10 cellular contexts compared by ENCODE assay signal in the genomic region with DNA sequence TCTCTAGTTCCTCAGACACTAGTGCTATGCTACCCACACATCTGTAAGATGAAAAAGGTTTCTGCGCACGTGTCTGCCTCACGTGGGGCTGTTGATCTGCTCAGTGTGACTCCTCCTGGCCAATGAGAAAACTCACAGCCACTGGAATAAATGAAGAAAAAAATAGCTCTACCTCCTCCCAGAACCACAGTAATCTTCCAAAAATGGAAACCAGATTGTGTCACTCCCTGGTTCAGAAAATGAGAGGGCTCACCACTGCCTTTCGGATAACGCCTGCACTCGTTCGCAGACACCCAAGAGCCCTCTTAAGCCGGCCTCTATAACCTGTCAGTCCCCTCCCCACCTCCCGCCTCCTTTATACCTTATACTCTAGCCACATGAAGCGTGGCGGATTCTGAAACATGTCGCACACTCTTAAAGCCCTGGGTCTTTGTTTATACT. TPM values are rescaled to one million over a fixed set of nuclear protein-coding genes. Genes with fewer than 3 reads are reported as not detected.
DNase-seq lines count a peak whose midpoint lies in the region; ATAC-seq and TF ChIP-seq lines count a peak whose summit lies in the region.
"Had no signal": no experiment of that assay in that cellular context is flagged by ENCODE, and none has a peak within 500 bp of the region (broad histone marks: within the 10 kb centered on the region; RNA-seq: fewer than 3 reads in every experiment).

No MANE protein-coding gene starts in this region.

- H3K9me3 ChIP-seq in CD4-positive, alpha-beta T cell (ENCODE audit: control insufficient read depth, low read length) = no peaks in the 10 kb centered on the region
- no peaks in the 10 kb centered on the region for H3K9me3 ChIP-seq in smooth muscle cell (replicated peaks; ENCODE audit: low read depth)

- peaks cover 19% of the 10 kb centered on the region for H3K4me1 Mint-ChIP-seq in CD4-positive, alpha-beta T cell (ENCODE audit: low read depth)
- H3K4me1 Mint-ChIP-seq: B cell had no signal

- peaks cover 41% of the 10 kb centered on the region for H4K20me1 ChIP-seq in smooth muscle cell (ENCODE audit: low read depth)

- no peaks in the 10 kb centered on the region for H3K4me1 ChIP-seq in smooth muscle cell (ENCODE audit: low read depth)

- H3K27ac Mint-ChIP-seq in CD4-positive, alpha-beta T cell = no peak overlapping the region
- H3K27ac Mint-ChIP-seq: B cell had no signal

- in situ Hi-C loops in GM13976 (cut with MboI; ENCODE audit: low sequenced_read_pairs, unreplicated experiment) = no loop called here

- POLR2A ChIA-PET in CD4-positive, alpha-beta T cell (lab: Charles Lee) = interaction anchor here (1.0 to 4.4 kb wide), 10 partner anchors 9 to 198 kb away, joined by 3 to 134 read pairs (median 6); a partner anchor contains a TSS

- ATAC-seq in CD4-positive, alpha-beta T cell (ENCODE audit: poor library complexity) = peak; percentile 91
- ATAC-seq in GM19324 (IDR thresholded peaks at IDR 0.05; ENCODE audit: low FRiP score, unreplicated experiment) = no peak

- no peak overlapping the region for H3K4me3 ChIP-seq in smooth muscle cell

- peaks cover 32% of the 10 kb centered on the region for H3K36me3 Mint-ChIP-seq in CD4-positive, alpha-beta T cell (ENCODE audit: low read depth)

- H3K27me3 Mint-ChIP-seq in CD4-positive, alpha-beta T cell = no peaks in the 10 kb centered on the region
- H3K27me3 Mint-ChIP-seq: B cell had no signal

- H3K4me3 Mint-ChIP-seq in CD4-positive, alpha-beta T cell = no peak overlapping the region
- H3K4me3 Mint-ChIP-seq: B cell had no signal

- peak overlapping the region; percentile 82 for H3K27ac ChIP-seq in CD4-positive, alpha-beta T cell (ENCODE audit: low read depth, low read length)
- H3K27ac ChIP-seq in smooth muscle cell (ENCODE audit: low read depth) = peak overlapping the region; percentile 31

- WGBS in smooth muscle cell (ENCODE audit: low lambda C conversion rate) = 76% methylated on average over 12 of the region's 12 CpGs

- TF ChIP-seq CTCF in CD4-positive, alpha-beta T cell (IDR thresholded peaks at IDR 0.05) = no peak
- TF ChIP-seq CTCF in smooth muscle cell (IDR thresholded peaks at IDR 0.05; ENCODE audit: borderline replicate concordance, insufficient read depth, poor library complexity, severe bottlenecking) = no peak
- TF ChIP-seq CTCF in GM13976 (IDR thresholded peaks at IDR 0.05; ENCODE audit: borderline replicate concordance, control extremely low read depth, extremely low read depth, insufficient read depth, missing control alignments) = no peak

- H3K79me2 ChIP-seq in smooth muscle cell (ENCODE audit: low read depth) = peaks cover 22% of the 10 kb centered on the region

- peak in 9 of 10 experiments; percentile 48 to 81 (median 60) for DNase-seq in CD4-positive, alpha-beta T cell
- peak; percentile 58 for DNase-seq in activated CD4-positive, CD25-positive, alpha-beta regulatory T cell treated with anti-CD3 and anti-CD28 coated beads, Interleukin-2, amount 50 U/mL, for 72 hours
- DNase-seq in activated naive CD4-positive, alpha-beta T cell treated with anti-CD3 and anti-CD28 coated beads, Interleukin-2, amount 50 U/mL, for 16 hours = peak; percentile 80
- DNase-seq in smooth muscle cell (lab: John Stamatoyannopoulos, UW; ENCODE audit: unreplicated experiment) (no peak), kidney tubule cell (ENCODE audit: low spot score) (no peak), GM13976 (ENCODE audit: low spot score) (no peak), DMS153 (lab: John Stamatoyannopoulos, UW) (no peak)
- DNase-seq: NCI-H2029 treated with DMSO at 0.1 percent for 48 hours had no signal

- no peaks in the 10 kb centered on the region for H3F3A ChIP-seq in smooth muscle cell (ENCODE audit: low read depth)

- peak overlapping the region; percentile 43 for H3K4me2 ChIP-seq in smooth muscle cell

- intact Hi-C loops in CD4-positive, alpha-beta T cell (cut with DNase I, micrococcal nuclease) = loop anchor here (1.0 to 10.0 kb wide), 5 partner anchors 12 to 1101 kb away; a partner anchor contains a TSS

- no peaks in the 10 kb centered on the region for H3K27me3 ChIP-seq in CD4-positive, alpha-beta T cell (ENCODE audit: control insufficient read depth, insufficient read depth, low read length)
- no peaks in the 10 kb centered on the region for H3K27me3 ChIP-seq in smooth muscle cell (ENCODE audit: low read depth)

- H3K9me3 Mint-ChIP-seq in CD4-positive, alpha-beta T cell = no peaks in the 10 kb centered on the region

- no peak overlapping the region for H3K9ac ChIP-seq in smooth muscle cell (ENCODE audit: low read depth)

- H2AFZ ChIP-seq in smooth muscle cell (ENCODE audit: low read depth) = no peak overlapping the region

- CTCF ChIA-PET in CD4-positive, alpha-beta T cell (lab: Charles Lee) = interaction anchor here (0.6 to 1.9 kb wide), 8 partner anchors 11 to 92 kb away, joined by 3 to 15 read pairs (median 4); a partner anchor contains a TSS

- H3K36me3 ChIP-seq in smooth muscle cell (ENCODE audit: low read depth) = no peaks in the 10 kb centered on the region

RNA-seq across cellular contexts. Expression of a gene that starts 5.1 kb away (rescaled TPM):
- total RNA-seq in CD4-positive, alpha-beta T cell = 100 to 1,000 TPM; 182 to 184 TPM
- 31.1 and 36.7 TPM in 2 replicates for total RNA-seq in smooth muscle cell
- polyA plus RNA-seq in smooth muscle cell = 59.2 and 64.2 TPM in 2 replicates

RNA-seq across cellular contexts. Expression of a gene that starts 23.5 kb away (rescaled TPM):
- total RNA-seq in CD4-positive, alpha-beta T cell = 10 to 100 TPM; 70.9 to 75.0 TPM
- 40.2 and 57.3 TPM in 2 replicates for total RNA-seq in smooth muscle cell
- polyA plus RNA-seq in smooth muscle cell = 50.0 and 56.6 TPM in 2 replicates

RNA-seq across cellular contexts. Expression of a gene that starts 27.0 kb away (rescaled TPM):
- under 1 TPM; 0.52 to 0.87 TPM for total RNA-seq in CD4-positive, alpha-beta T cell
- total RNA-seq in smooth muscle cell = 0.40 and 3.5 TPM in 2 replicates
- polyA plus RNA-seq in smooth muscle cell = 1.1 and 2.6 TPM in 2 replicates

RNA-seq across cellular contexts. Expression of a gene that starts 59.9 kb away (rescaled TPM):
- 10 to 100 TPM; 16.4 to 16.6 TPM for total RNA-seq in CD4-positive, alpha-beta T cell
- total RNA-seq in smooth muscle cell = 14.0 and 14.9 TPM in 2 replicates
- 25.5 and 36.0 TPM in 2 replicates for polyA plus RNA-seq in smooth muscle cell

Comparison
In these comparisons a context has a peak if more than half of its experiments do, and no peak if none do; other contexts are left out.
1. DNase-seq: peak in CD4-positive, alpha-beta T cell (9 of 10), activated CD4-positive, CD25-positive, alpha-beta regulatory T cell treated with anti-CD3 and anti-CD28 coated beads, Interleukin-2, amount 50 U/mL, for 72 hours (single experiment) and activated naive CD4-positive, alpha-beta T cell treated with anti-CD3 and anti-CD28 coated beads, Interleukin-2, amount 50 U/mL, for 16 hours (single experiment); none in smooth muscle cell (single experiment), kidney tubule cell (single experiment), GM13976 (single experiment) and DMS153 (single experiment).